Comparison of ENCODE assay signal across 2 cellular contexts in genomic region chr5:157890825-157891587, GRCh38.
TF ChIP-seq lines count a peak whose summit lies in the region.

No MANE protein-coding gene starts in this region.

TF ChIP-seq in SK-N-SH treated with all-trans-retinoic acid at 6 μM for 48 hours, 23 proteins besides CTCF, POLR2A, EP300 and RAD21 (continued from another document):
- TF ChIP-seq CSRNP3 (CRISPR knock-in tag; IDR thresholded peaks at IDR 0.05) (no peak), PPARA (CRISPR knock-in tag; IDR thresholded peaks at IDR 0.05; ENCODE audit: borderline replicate concordance) (no peak), CREB5 (CRISPR knock-in tag; IDR thresholded peaks at IDR 0.05; ENCODE audit: low read depth) (no peak), BACH2 (CRISPR knock-in tag; IDR thresholded peaks at IDR 0.05; ENCODE audit: borderline replicate concordance) (no peak), ARNTL (CRISPR knock-in tag; IDR thresholded peaks at IDR 0.05; ENCODE audit: borderline replicate concordance, low read depth) (no peak), SNAI2 (CRISPR knock-in tag; IDR thresholded peaks at IDR 0.05) (no peak), TCF4 (CRISPR knock-in tag; IDR thresholded peaks at IDR 0.05; ENCODE audit: borderline replicate concordance) (no peak), TSHZ2 (CRISPR knock-in tag; IDR thresholded peaks at IDR 0.05) (no peak), ZC3H10 (CRISPR knock-in tag; IDR thresholded peaks at IDR 0.05) (no peak), OSR1 (CRISPR knock-in tag; IDR thresholded peaks at IDR 0.05) (no peak), TOX (CRISPR knock-in tag; IDR thresholded peaks at IDR 0.05; ENCODE audit: borderline replicate concordance) (no peak), POU6F1 (CRISPR knock-in tag; IDR thresholded peaks at IDR 0.05; ENCODE audit: borderline replicate concordance, low read depth) (no peak)

TF ChIP-seq in SK-N-SH, 30 proteins besides CTCF, POLR2A, EP300 and RAD21:
- no peak for TF ChIP-seq REST (IDR thresholded peaks at IDR 0.05; ENCODE audit: low read depth, low read length)
- no peak for TF ChIP-seq MXI1 (IDR thresholded peaks at IDR 0.05; ENCODE audit: low read depth, low read length)
- TF ChIP-seq FOXJ3 (CRISPR knock-in tag; IDR thresholded peaks at IDR 0.05) = no peak
- no peak for TF ChIP-seq GATA2 (CRISPR knock-in tag; IDR thresholded peaks at IDR 0.05)
- no peak for TF ChIP-seq EZH2phosphoT487 (IDR thresholded peaks at IDR 0.05; ENCODE audit: borderline replicate concordance, low read depth)
- TF ChIP-seq FOXM1 (IDR thresholded peaks at IDR 0.05; ENCODE audit: low read depth) = no peak
- TF ChIP-seq NRF1 (IDR thresholded peaks at IDR 0.05; ENCODE audit: low read depth, low read length) = no peak
- no peak for TF ChIP-seq JUND (IDR thresholded peaks at IDR 0.05)
